In the genomic region with DNA sequence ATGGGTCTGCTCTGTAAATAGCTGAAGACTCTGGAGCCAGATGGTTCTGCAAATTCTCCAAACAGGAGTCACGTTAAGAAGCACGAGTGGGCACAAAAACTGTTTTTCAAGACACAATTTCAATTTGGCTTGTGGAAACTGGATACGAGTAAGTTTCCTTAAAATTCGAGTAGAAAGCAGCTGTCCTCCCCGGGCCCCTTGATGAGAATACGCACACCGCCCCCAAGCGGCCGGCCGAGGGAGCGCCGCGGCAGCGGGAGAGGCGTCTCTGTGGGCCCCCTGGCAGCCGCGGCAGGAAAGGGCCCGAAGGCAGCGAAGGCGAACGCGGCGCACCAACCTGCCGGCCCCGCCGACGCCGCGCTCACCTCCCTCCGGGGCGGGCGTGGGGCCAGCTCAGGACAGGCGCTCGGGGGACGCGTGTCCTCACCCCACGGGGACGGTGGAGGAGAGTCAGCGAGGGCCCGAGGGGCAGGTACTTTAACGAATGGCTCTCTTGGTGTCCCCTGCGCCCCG, we compare ENCODE assay signal across 8 cellular contexts. TPM values are rescaled to one million over a fixed set of nuclear protein-coding genes. Genes with fewer than 3 reads are reported as not detected.
DNase-seq lines count a peak whose midpoint lies in the region; ATAC-seq and TF ChIP-seq lines count a peak whose summit lies in the region.

No MANE protein-coding gene starts in this region.

- no peaks in the 10 kb centered on the region for H4K20me1 ChIP-seq in neural cell (ENCODE audit: insufficient read depth)

- no peak overlapping the region for H2AFZ ChIP-seq in neural cell (ENCODE audit: low read depth, low read length)

- TF ChIP-seq CTCF in Caco-2 (IDR thresholded peaks at IDR 0.05; ENCODE audit: insufficient read depth in 1 of 2, low read depth in 1 of 2, low read length in 1 of 2, severe bottlenecking in 1 of 2, unreplicated experiment in 1 of 2) (peak; percentile 88 to 95), RWPE1 (conservative IDR thresholded peaks at IDR 0.05; ENCODE audit: low read depth) (peak; percentile 99), fibroblast of the aortic adventitia (IDR thresholded peaks at IDR 0.05; ENCODE audit: insufficient read depth, low read length) (peak; percentile 89), neural cell (IDR thresholded peaks at IDR 0.05; ENCODE audit: poor library complexity, severe bottlenecking) (peak; percentile 95)

- H3K4me1 Mint-ChIP-seq in Caco-2 (ENCODE audit: low read depth, unreplicated experiment): peaks cover 2% of the 10 kb centered on the region

- H3K79me2 ChIP-seq in neural cell (replicated peaks; ENCODE audit: insufficient read depth, low read length): peaks cover 4% of the 10 kb centered on the region

- no peaks in the 10 kb centered on the region for H3K9me2 ChIP-seq in neural cell (ENCODE audit: insufficient read depth, low read length)

- H3K27ac ChIP-seq in RWPE1: peak overlapping the region; percentile 95
- H3K27ac ChIP-seq in neural cell (ENCODE audit: low read length): no peak overlapping the region

- no peaks in the 10 kb centered on the region for H3K9me3 Mint-ChIP-seq in Caco-2 (ENCODE audit: unreplicated experiment)

- peak; percentile 85 to 93 for DNase-seq in Caco-2
- peak; percentile 84 for DNase-seq in KG1 (lab: John Stamatoyannopoulos, UW)
- DNase-seq in RWPE1 (ENCODE audit: low spot score): peak; percentile 87
- DNase-seq in activated effector memory CD4-positive, alpha-beta T cell treated with Interleukin-2 at 50 U/mL for 16 hours: peak; percentile 84
- peak; percentile 98 for DNase-seq in fibroblast of the aortic adventitia (ENCODE audit: low read depth)
- peak; percentile 82 for DNase-seq in stimulated activated naive CD4-positive, alpha-beta T cell treated with Interleukin-2 at 50 U/mL for 16 hours (lab: John Stamatoyannopoulos, UW)

- POLR2A ChIA-PET in Caco-2 (lab: Charles Lee) (interaction anchor here (0.6 to 2.0 kb wide), 17 partner anchors 11 to 872 kb away, joined by 3 to 14 read pairs (median 6); no protein-coding TSS in a partner anchor), RWPE1 (lab: Yijun Ruan, JAX; ENCODE audit: low non-redundant PET) (interaction anchor here (1.6 kb wide), 1 partner anchor 408 kb away, joined by 9 read pairs; no protein-coding TSS in a partner anchor)

- H3F3A ChIP-seq in neural cell (ENCODE audit: insufficient read depth, low read length, poor library complexity, severe bottlenecking): no peaks in the 10 kb centered on the region

- CTCF ChIA-PET in Caco-2 (lab: Charles Lee) (interaction anchor here (0.6 to 2.8 kb wide), 17 partner anchors 36 to 878 kb away, joined by 3 to 36 read pairs (median 4); no protein-coding TSS in a partner anchor), RWPE1 (lab: Yijun Ruan, JAX) (interaction anchor here (0.5 to 3.6 kb wide), 38 partner anchors 10 to 1089 kb away, joined by 3 to 47 read pairs (median 4); no protein-coding TSS in a partner anchor)

- peak overlapping the region; percentile 84 for H3K4me3 ChIP-seq in Caco-2 (ENCODE audit: low read depth, low read length)
- H3K4me3 ChIP-seq in fibroblast of the aortic adventitia (ENCODE audit: low read depth, low read length): peak overlapping the region; percentile 77
- H3K4me3 ChIP-seq in neural cell (ENCODE audit: low read length): peak overlapping the region; percentile 64

- no TSS peak for BruUV-seq in Caco-2 (replicated peaks; lab: Mats Ljungman, UMichigan)

- ATAC-seq in GM21529 (IDR thresholded peaks at IDR 0.05; ENCODE audit: unreplicated experiment): peak; percentile 81

- peaks cover 26% of the 10 kb centered on the region; the same call in 1 of the 2 replicates for H3K4me1 ChIP-seq in Caco-2

- H3K9ac ChIP-seq in neural cell (ENCODE audit: low read length): no peak overlapping the region

- no peaks in the 10 kb centered on the region for H3K27me3 Mint-ChIP-seq in Caco-2 (ENCODE audit: insufficient read depth, unreplicated experiment)

- peak overlapping the region; percentile 43 for H3K27ac Mint-ChIP-seq in Caco-2 (ENCODE audit: unreplicated experiment)

- peak overlapping the region; percentile 56 for H3K4me2 ChIP-seq in neural cell (ENCODE audit: low read length)

- H3K9me3 ChIP-seq in Caco-2: 0 out of 2 replicates have a peak, but pooled peaks cover 3% of the 10 kb centered on the region
- no peaks in the 10 kb centered on the region for H3K9me3 ChIP-seq in neural cell (ENCODE audit: low read length)

- intact Hi-C loops in Caco-2 (cut with micrococcal nuclease; ENCODE audit: unreplicated experiment): loop anchor here (1.0 to 10.0 kb wide), 10 partner anchors 143 to 873 kb away; no protein-coding TSS in a partner anchor

- H3K36me3 ChIP-seq in Caco-2 (ENCODE audit: control insufficient read depth, insufficient read depth, low read length): peaks cover 5% of the 10 kb centered on the region
- no peaks in the 10 kb centered on the region for H3K36me3 ChIP-seq in neural cell (ENCODE audit: insufficient read depth, low read length)

- H3K27me3 ChIP-seq in Caco-2 (replicated peaks; ENCODE audit: control insufficient read depth, insufficient read depth, low read length): no peaks in the 10 kb centered on the region
- H3K27me3 ChIP-seq in neural cell (ENCODE audit: insufficient read depth, low read depth, low read length): peaks cover 31% of the 10 kb centered on the region

- H3K36me3 Mint-ChIP-seq in Caco-2 (ENCODE audit: insufficient read depth, unreplicated experiment): peaks cover 59% of the 10 kb centered on the region

- no peak for TF ChIP-seq EP300 in neural cell (conservative IDR thresholded peaks at IDR 0.05; ENCODE audit: poor library complexity, severe bottlenecking)

- H3K4me3 Mint-ChIP-seq in Caco-2 (ENCODE audit: unreplicated experiment): peak overlapping the region; percentile 78

- peak; percentile 88 for TF ChIP-seq RAD21 in neural cell (conservative IDR thresholded peaks at IDR 0.05)

TF ChIP-seq in neural cell, 6 proteins besides CTCF, POLR2A, EP300 and RAD21:
- peak; percentile 91 for TF ChIP-seq SMC3 (conservative IDR thresholded peaks at IDR 0.05; ENCODE audit: poor library complexity)
- no peak for TF ChIP-seq POLR2AphosphoS5 (IDR thresholded peaks at IDR 0.05)

RNA-seq across cellular contexts. Expression of a gene that starts 0.7 kb away (rescaled TPM):
- 288 and 342 TPM in 2 replicates for total RNA-seq in Caco-2 (2022)
- total RNA-seq in fibroblast of the aortic adventitia (ENCODE audit: low replicate concordance): 141 and 353 TPM in 2 replicates
- polyA plus RNA-seq in neural cell: 0.22 and 0.58 TPM in 2 replicates
- 1.4 and 3.4 TPM in 2 replicates for polyA minus RNA-seq in neural cell
